ENCODE assay signal across 22 cellular contexts in the genomic region with DNA sequence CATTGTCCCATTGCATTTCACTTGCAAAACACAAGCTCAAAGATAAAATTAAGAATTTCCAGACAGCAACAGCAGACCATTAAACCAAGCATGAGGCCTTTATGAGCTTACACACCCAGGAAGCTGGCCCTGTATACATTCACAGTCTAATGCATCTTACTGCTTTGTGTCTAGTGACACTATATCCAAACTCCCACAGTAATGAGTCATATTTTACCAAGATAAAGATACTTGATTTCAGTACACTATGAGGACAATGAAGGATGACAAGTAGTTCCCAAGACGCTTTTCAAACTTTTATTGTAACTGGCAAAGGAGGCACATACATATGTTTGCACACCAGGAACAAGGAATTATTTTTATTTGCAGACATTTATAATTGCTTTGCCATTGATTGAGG.
"Had no signal": no experiment of that assay in that cellular context is flagged by ENCODE, and none has a peak within 500 bp of the region (broad histone marks: within the 10 kb centered on the region; RNA-seq: fewer than 3 reads in every experiment).

No MANE protein-coding gene starts in this region.

- H3K9me3 Mint-ChIP-seq: activated CD8-positive, alpha-beta T cell treated with anti-CD3 and anti-CD28 coated beads for 36 hours; activated naive CD4-positive, alpha-beta T cell treated with anti-CD3 and anti-CD28 coated beads, Interleukin-2, amount 10 ng/mL, durations not matched to agents 7 days and 5 days; activated naive CD8-positive, alpha-beta T cell treated with anti-CD3 and anti-CD28 coated beads, Interleukin-2, amount 50 U/mL, for 24 hours; activated T-cell treated with anti-CD3 and anti-CD28 coated beads, Interleukin-2, amount 50 U/mL, for 24 hours; activated T-helper 2 cell treated with anti-CD3 and anti-CD28 coated beads, Interferon-gamma antibody, Interleukin-2, Interleukin-4, amounts not matched to agents 10 μg/mL and 5 μg/mL and 100 μg/mL, durations not matched to agents 14 hours and 24 hours and 36 hours; memory B cell; stimulated activated effector memory CD8-positive, alpha-beta T cell treated with anti-CD3 and anti-CD28 coated beads, Interleukin-12 subunit alpha, Interleukin-12 subunit beta, amount 100 ng/mL, for 72 hours; WTC11 had no signal

- H3K36me3 Mint-ChIP-seq: activated naive CD4-positive, alpha-beta T cell treated with anti-CD3 and anti-CD28 coated beads, Interleukin-2, amount 10 ng/mL, durations not matched to agents 7 days and 5 days; memory B cell; naive thymus-derived CD8-positive, alpha-beta T cell; stimulated activated effector memory CD8-positive, alpha-beta T cell treated with anti-CD3 and anti-CD28 coated beads, Interleukin-12 subunit alpha, Interleukin-12 subunit beta, amount 100 ng/mL, for 72 hours; WTC11 had no signal

- ATAC-seq: activated CD8-positive, alpha-beta T cell treated with anti-CD3 and anti-CD28 coated beads for 36 hours; activated naive CD8-positive, alpha-beta T cell treated with anti-CD3 and anti-CD28 coated beads, Interleukin-2, amount 50 U/mL, for 24 hours; heart right ventricle; naive thymus-derived CD8-positive, alpha-beta T cell; pancreas; right lobe of liver; stimulated activated effector memory CD8-positive, alpha-beta T cell treated with anti-CD3 and anti-CD28 coated beads, Interleukin-12 subunit alpha, Interleukin-12 subunit beta, amount 100 ng/mL, for 72 hours; WTC11 had no signal

- H3K27ac ChIP-seq: breast epithelium, heart right ventricle, neutrophil, pancreas, right lobe of liver, stomach, vagina had no signal

- H3K4me1 ChIP-seq: breast epithelium, heart right ventricle, right lobe of liver, stomach, vagina had no signal

- H3K9me3 ChIP-seq: breast epithelium, heart right ventricle, neutrophil, pancreas, right lobe of liver, stomach, vagina had no signal

- H3K27ac Mint-ChIP-seq: activated CD8-positive, alpha-beta T cell treated with anti-CD3 and anti-CD28 coated beads for 36 hours; activated naive CD4-positive, alpha-beta T cell treated with anti-CD3 and anti-CD28 coated beads, Interleukin-2, amount 10 ng/mL, durations not matched to agents 7 days and 5 days; activated naive CD8-positive, alpha-beta T cell treated with anti-CD3 and anti-CD28 coated beads, Interleukin-2, amount 50 U/mL, for 24 hours; activated T-cell treated with anti-CD3 and anti-CD28 coated beads, Interleukin-2, amount 50 U/mL, for 24 hours; activated T-helper 2 cell treated with anti-CD3 and anti-CD28 coated beads, Interferon-gamma antibody, Interleukin-2, Interleukin-4, amounts not matched to agents 10 μg/mL and 5 μg/mL and 100 μg/mL, durations not matched to agents 14 hours and 24 hours and 36 hours; memory B cell; naive thymus-derived CD8-positive, alpha-beta T cell; stimulated activated effector memory CD8-positive, alpha-beta T cell treated with anti-CD3 and anti-CD28 coated beads, Interleukin-12 subunit alpha, Interleukin-12 subunit beta, amount 100 ng/mL, for 72 hours; WTC11 had no signal

- H3K27me3 Mint-ChIP-seq: activated CD8-positive, alpha-beta T cell treated with anti-CD3 and anti-CD28 coated beads for 36 hours; activated naive CD4-positive, alpha-beta T cell treated with anti-CD3 and anti-CD28 coated beads, Interleukin-2, amount 10 ng/mL, durations not matched to agents 7 days and 5 days; activated naive CD8-positive, alpha-beta T cell treated with anti-CD3 and anti-CD28 coated beads, Interleukin-2, amount 50 U/mL, for 24 hours; activated T-cell treated with anti-CD3 and anti-CD28 coated beads, Interleukin-2, amount 50 U/mL, for 24 hours; memory B cell had no signal

- DNase-seq: activated CD4-positive, alpha-beta T cell treated with anti-CD3 and anti-CD28 coated beads for 4 hours; activated CD8-positive, alpha-beta T cell treated with anti-CD3 and anti-CD28 coated beads for 36 hours; activated naive CD4-positive, alpha-beta T cell treated with anti-CD3 and anti-CD28 coated beads, Interleukin-2, amount 10 ng/mL, durations not matched to agents 7 days and 5 days; activated naive CD8-positive, alpha-beta T cell treated with anti-CD3 and anti-CD28 coated beads, Interleukin-2, amount 50 U/mL, for 24 hours; activated T-cell treated with anti-CD3 and anti-CD28 coated beads, Interleukin-2, amount 50 U/mL, for 24 hours; aorta; effector CD4-positive, alpha-beta T cell; heart right ventricle; naive thymus-derived CD8-positive, alpha-beta T cell; pancreas; right lobe of liver; small intestine; stimulated activated CD4-positive, alpha-beta T cell treated with anti-CD3 and anti-CD28 coated beads, Interleukin-4, amount 100 ng/mL, for 24 hours; stomach; trophoblast cell had no signal

- H3K4me1 Mint-ChIP-seq: activated naive CD4-positive, alpha-beta T cell treated with anti-CD3 and anti-CD28 coated beads, Interleukin-2, amount 10 ng/mL, durations not matched to agents 7 days and 5 days; activated naive CD8-positive, alpha-beta T cell treated with anti-CD3 and anti-CD28 coated beads, Interleukin-2, amount 50 U/mL, for 24 hours; memory B cell; naive thymus-derived CD8-positive, alpha-beta T cell; stimulated activated effector memory CD8-positive, alpha-beta T cell treated with anti-CD3 and anti-CD28 coated beads, Interleukin-12 subunit alpha, Interleukin-12 subunit beta, amount 100 ng/mL, for 72 hours had no signal

- H3K4me3 Mint-ChIP-seq: activated CD8-positive, alpha-beta T cell treated with anti-CD3 and anti-CD28 coated beads for 36 hours; activated naive CD4-positive, alpha-beta T cell treated with anti-CD3 and anti-CD28 coated beads, Interleukin-2, amount 10 ng/mL, durations not matched to agents 7 days and 5 days; activated naive CD8-positive, alpha-beta T cell treated with anti-CD3 and anti-CD28 coated beads, Interleukin-2, amount 50 U/mL, for 24 hours; activated T-cell treated with anti-CD3 and anti-CD28 coated beads, Interleukin-2, amount 50 U/mL, for 24 hours; memory B cell; naive thymus-derived CD8-positive, alpha-beta T cell; stimulated activated effector memory CD8-positive, alpha-beta T cell treated with anti-CD3 and anti-CD28 coated beads, Interleukin-12 subunit alpha, Interleukin-12 subunit beta, amount 100 ng/mL, for 72 hours; WTC11 had no signal

- H3K27me3 ChIP-seq: breast epithelium, heart right ventricle, pancreas, right lobe of liver, stomach, vagina had no signal

- FAIRE-seq: pancreas, small intestine had no signal

- H3K36me3 ChIP-seq: breast epithelium, heart right ventricle, neutrophil, pancreas, right lobe of liver, stomach, vagina had no signal

- H3K4me3 ChIP-seq: breast epithelium, heart right ventricle, pancreas, right lobe of liver, stomach, vagina had no signal
